In the genomic region with DNA sequence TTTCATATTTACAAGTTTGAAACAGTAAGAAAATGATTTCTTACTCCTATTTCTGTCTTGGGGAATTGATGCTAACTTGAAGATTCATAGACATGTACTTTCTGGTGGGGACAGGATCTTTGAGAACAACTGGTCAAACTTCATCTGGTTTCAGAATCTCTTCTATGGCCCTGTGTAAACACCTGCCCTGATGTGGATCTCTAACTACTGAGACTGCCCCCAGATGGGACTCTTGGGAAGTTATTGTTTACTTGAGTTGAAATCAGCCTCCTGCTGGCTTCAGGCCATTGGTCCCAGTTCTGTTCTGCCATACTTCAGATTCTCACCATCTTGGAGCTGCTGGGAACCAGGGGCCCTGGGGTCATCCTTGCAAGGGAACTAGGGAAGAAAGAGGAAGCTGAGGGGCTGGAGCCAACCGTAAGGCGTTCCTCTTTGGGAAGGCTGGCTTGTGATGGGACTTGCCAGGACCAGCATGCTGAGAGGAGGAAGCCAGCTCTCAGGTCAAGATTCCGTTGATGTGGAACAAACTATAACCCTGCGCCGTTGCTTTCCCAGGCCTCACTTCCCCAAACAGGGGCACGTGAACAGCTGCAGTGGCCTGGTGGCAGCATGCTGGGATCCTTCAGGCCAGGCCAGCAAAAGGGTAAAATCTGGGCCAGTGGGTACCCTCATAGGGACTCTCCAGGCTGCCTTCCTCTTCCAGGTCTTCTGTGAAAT, we compare ENCODE assay signal across 14 cellular contexts.
DNase-seq lines count a peak whose midpoint lies in the region; ATAC-seq and TF ChIP-seq lines count a peak whose summit lies in the region.
"Had no signal": no experiment of that assay in that cellular context is flagged by ENCODE, and none has a peak within 500 bp of the region (broad histone marks: within the 10 kb centered on the region; RNA-seq: fewer than 3 reads in every experiment).

No MANE protein-coding gene starts in this region.

- peaks cover 16 to 24% of the 10 kb centered on the region in 2 donors for H3K4me1 Mint-ChIP-seq in effector memory CD8-positive, alpha-beta T cell (ENCODE audit: low read depth in 2 of 2)
- H3K4me1 Mint-ChIP-seq in Calu3 (ENCODE audit: low read depth, unreplicated experiment): peaks cover 3% of the 10 kb centered on the region

- no TSS peak for BruUV-seq in Calu3 (replicated peaks; lab: Mats Ljungman, UMichigan)

- ATAC-seq in GM18517 (IDR thresholded peaks at IDR 0.05; ENCODE audit: unreplicated experiment) (peak; percentile 48), HG03354 (IDR thresholded peaks at IDR 0.05; ENCODE audit: poor library complexity, severe bottlenecking, unreplicated experiment) (peak; percentile 50), GM21825 (IDR thresholded peaks at IDR 0.05; ENCODE audit: unreplicated experiment) (no peak), HG02870 (IDR thresholded peaks at IDR 0.05; ENCODE audit: unreplicated experiment) (no peak)
- no peak for ATAC-seq in effector memory CD8-positive, alpha-beta T cell (replicated peaks)
- ATAC-seq: CD8-positive, alpha-beta T cell had no signal

- no peak for TF ChIP-seq CTCF in Calu3 (IDR thresholded peaks at IDR 0.05; ENCODE audit: unreplicated experiment)

- intact Hi-C loops in Calu3 (cut with micrococcal nuclease; ENCODE audit: unreplicated experiment): no loop called here

- CTCF ChIA-PET in Calu3 (lab: Charles Lee): no interaction called here

- no peaks in the 10 kb centered on the region for H3K27me3 Mint-ChIP-seq in effector memory CD8-positive, alpha-beta T cell
- no peaks in the 10 kb centered on the region for H3K27me3 Mint-ChIP-seq in Calu3 (ENCODE audit: unreplicated experiment)

- no peaks in the 10 kb centered on the region for H3K36me3 Mint-ChIP-seq in effector memory CD8-positive, alpha-beta T cell (ENCODE audit: insufficient read depth)
- no peaks in the 10 kb centered on the region for H3K36me3 Mint-ChIP-seq in Calu3 (ENCODE audit: insufficient read depth, unreplicated experiment)
- H3K36me3 Mint-ChIP-seq: CD8-positive, alpha-beta T cell had no signal

- DNase-seq in effector memory CD8-positive, alpha-beta T cell: no peak
- DNase-seq in retina (peak; percentile 20), Calu3 (no peak), NK-92 (lab: John Stamatoyannopoulos, UW; ENCODE audit: unreplicated experiment) (no peak)
- DNase-seq: activated CD4-positive, alpha-beta T cell treated with anti-CD3 and anti-CD28 coated beads for 4 hours; activated effector memory CD4-positive, alpha-beta T cell treated with anti-CD3 and anti-CD28 coated beads, Interleukin-2, amount 50 U/mL, for 16 hours; CD8-positive, alpha-beta T cell; cerebellar nuclear complex; SJCRH30 had no signal

- no peaks in the 10 kb centered on the region for H3K9me3 Mint-ChIP-seq in effector memory CD8-positive, alpha-beta T cell
- H3K9me3 Mint-ChIP-seq in Calu3 (ENCODE audit: low read depth, unreplicated experiment): no peaks in the 10 kb centered on the region
- H3K9me3 Mint-ChIP-seq: CD8-positive, alpha-beta T cell; neural crest cell had no signal

- H3K4me3 Mint-ChIP-seq in effector memory CD8-positive, alpha-beta T cell: no peak overlapping the region
- H3K4me3 Mint-ChIP-seq in Calu3 (ENCODE audit: low read depth, unreplicated experiment): no peak overlapping the region
- H3K4me3 Mint-ChIP-seq: CD8-positive, alpha-beta T cell; neural crest cell had no signal

- H3K27ac Mint-ChIP-seq in effector memory CD8-positive, alpha-beta T cell: peak overlapping the region; percentile 24 to 45
- H3K27ac Mint-ChIP-seq in Calu3 (ENCODE audit: unreplicated experiment): no peak overlapping the region
- H3K27ac Mint-ChIP-seq: CD8-positive, alpha-beta T cell had no signal

Comparison
In these comparisons a context has a peak if more than half of its experiments do, and no peak if none do; other contexts are left out.
1. ATAC-seq: peak in GM18517 (single experiment) and HG03354 (single experiment); none in effector memory CD8-positive, alpha-beta T cell (single experiment), GM21825 (single experiment) and HG02870 (single experiment).